25 cellular contexts compared by ENCODE assay signal in the genomic region with DNA sequence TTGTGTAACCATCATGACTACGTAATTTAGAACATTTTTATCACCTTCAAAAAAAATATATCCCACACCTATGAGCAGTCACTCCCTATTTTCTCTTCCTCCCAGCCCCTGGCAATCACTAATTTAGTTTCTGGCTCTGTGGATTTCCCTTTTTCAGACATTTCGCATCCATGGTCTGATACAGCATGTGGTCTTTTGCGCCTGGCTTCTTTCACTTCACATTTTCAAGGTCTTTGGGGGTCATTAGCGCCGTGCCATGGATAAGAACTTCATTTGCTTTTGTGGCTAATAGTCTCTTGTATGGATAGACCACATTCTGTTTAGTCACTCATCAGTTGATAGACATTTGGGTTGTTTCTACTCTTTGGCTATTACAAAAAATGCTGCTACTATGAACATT.
"Had no signal": no experiment of that assay in that cellular context is flagged by ENCODE, and none has a peak within 500 bp of the region (broad histone marks: within the 10 kb centered on the region; RNA-seq: fewer than 3 reads in every experiment).

No MANE protein-coding gene starts in this region.

- H3K27me3 ChIP-seq: ovary, sigmoid colon, stomach, thyroid gland, vagina had no signal

- H3K27ac ChIP-seq: epithelial cell of prostate, gastrocnemius medialis, ovary, psoas muscle, sigmoid colon, stomach, thyroid gland, vagina had no signal

- H3K9me3 ChIP-seq: gastrocnemius medialis, ovary, thyroid gland, vagina had no signal

- FAIRE-seq: keratinocyte had no signal

- H3K36me3 ChIP-seq: gastrocnemius medialis, ovary, sigmoid colon, stomach, thyroid gland, vagina had no signal

- H3K4me3 ChIP-seq: gastrocnemius medialis, lung, ovary, psoas muscle, sigmoid colon, stomach, thyroid gland, vagina had no signal

- H3K4me1 ChIP-seq: gastrocnemius medialis, psoas muscle, sigmoid colon, stomach, thyroid gland, vagina had no signal

- DNase-seq: effector CD8-positive, alpha-beta T cell; endodermal cell; foreskin fibroblast; gastrocnemius medialis; head of caudate nucleus; natural killer cell; occipital lobe; ovary; posterior cingulate gyrus; psoas muscle; right cardiac atrium; sigmoid colon; stimulated activated CD4-positive, alpha-beta T cell treated with anti-CD3 and anti-CD28 coated beads, Interleukin-2, amount 100 ng/mL, for 24 hours; stimulated activated CD4-positive, alpha-beta T cell treated with anti-CD3 and anti-CD28 coated beads, Interleukin-4, amount 100 ng/mL, for 24 hours; stimulated activated naive CD4-positive, alpha-beta T cell treated with Interleukin-2 at 50 U/mL for 16 hours; stomach; thyroid gland; trophoblast cell had no signal

- ATAC-seq: esophagus mucosa; gastrocnemius medialis; left lobe of liver; natural killer cell; psoas muscle; right cardiac atrium; stimulated activated effector memory CD8-positive, alpha-beta T cell treated with anti-CD3 and anti-CD28 coated beads, Interleukin-12 subunit alpha, Interleukin-12 subunit beta, amount 100 ng/mL, for 72 hours had no signal
